In the genomic region with DNA sequence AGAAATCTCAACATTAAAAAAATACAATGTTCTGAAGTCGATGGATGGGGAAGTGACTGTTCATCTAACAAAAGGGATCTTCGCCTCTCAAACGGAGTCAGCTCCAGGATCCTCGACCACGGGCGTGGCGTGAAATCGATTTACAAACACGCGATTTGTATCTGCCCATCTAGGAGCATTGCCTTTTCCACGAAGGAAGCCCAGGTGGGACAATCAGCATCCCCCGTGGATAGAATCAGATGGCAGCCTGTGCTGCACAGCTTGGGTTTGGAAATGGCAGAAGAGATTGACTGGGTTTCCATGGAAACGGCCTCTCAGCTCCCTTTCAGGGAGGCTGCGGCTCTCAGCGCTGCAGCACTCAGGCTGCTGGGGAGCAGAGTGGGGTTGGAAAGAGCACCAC, we compare ENCODE assay signal across 11 cellular contexts.
A peak's percentile ranks its signal among the peaks of the same experiment; 100 is the strongest.
DNase-seq lines count a peak whose midpoint lies in the region; ATAC-seq, FAIRE-seq and TF ChIP-seq lines count a peak whose summit lies in the region.
"Had no signal": no experiment of that assay in that cellular context is flagged by ENCODE, and none has a peak within 500 bp of the region (broad histone marks: within the 10 kb centered on the region; RNA-seq: fewer than 3 reads in every experiment).

No MANE protein-coding gene starts in this region.

- no peak overlapping the region for H3K56ac ChIP-seq in IMR-90 (ENCODE audit: extremely low read depth, insufficient read depth, low read length)

- H3K18ac ChIP-seq in IMR-90 (ENCODE audit: low read depth, low read length) = no peak overlapping the region

- no peak overlapping the region for H3K4me3 ChIP-seq in IMR-90 (ENCODE audit: insufficient read depth, low read depth, low read length)

- H3K36me3 Mint-ChIP-seq in activated naive CD8-positive, alpha-beta T cell treated with anti-CD3 and anti-CD28 coated beads, Interleukin-2, amount 50 U/mL, for 24 hours (ENCODE audit: low read depth) = no peaks in the 10 kb centered on the region
- H3K36me3 Mint-ChIP-seq: naive thymus-derived CD8-positive, alpha-beta T cell had no signal

- H3K9ac ChIP-seq in IMR-90 (ENCODE audit: low read depth, low read length) = no peak overlapping the region

- intact Hi-C loops in IMR-90 (cut with micrococcal nuclease) = no loop called here

- peaks cover 40% of the 10 kb centered on the region for H3K27me3 Mint-ChIP-seq in activated naive CD8-positive, alpha-beta T cell treated with anti-CD3 and anti-CD28 coated beads, Interleukin-2, amount 50 U/mL, for 24 hours

- H3K27me3 ChIP-seq in IMR-90 (ENCODE audit: control insufficient read depth, insufficient read depth, low read length) = peaks cover 37% of the 10 kb centered on the region

- CTCF ChIA-PET in IMR-90 (lab: Yijun Ruan, JAX) = interaction anchor here (0.7 kb wide), 1 partner anchor 85 kb away, joined by 3 read pairs; no protein-coding TSS in a partner anchor

- H2BK20ac ChIP-seq in IMR-90 (ENCODE audit: low read depth, low read length) = no peak overlapping the region

- no peak overlapping the region for H3K14ac ChIP-seq in IMR-90 (replicated peaks; ENCODE audit: low read depth, low read length)

- TF ChIP-seq POLR2A in IMR-90 (IDR thresholded peaks at IDR 0.05; ENCODE audit: low read depth, low read length) = no peak

- no peak overlapping the region for H4K8ac ChIP-seq in IMR-90 (ENCODE audit: low read depth in 2 of 2, low read length in 2 of 2)

- H3K79me1 ChIP-seq in IMR-90 (ENCODE audit: low read depth in 1 of 2, low read length in 2 of 2) = no peaks in the 10 kb centered on the region

- no peak overlapping the region for H4K5ac ChIP-seq in IMR-90 (ENCODE audit: low read depth, low read length)

- H2AK5ac ChIP-seq in IMR-90 (ENCODE audit: low read depth, low read length) = no peak overlapping the region

- no peak overlapping the region for H2AK9ac ChIP-seq in IMR-90 (replicated peaks; ENCODE audit: low read depth, low read length, poor library complexity)

- no peaks in the 10 kb centered on the region for H3K36me3 ChIP-seq in IMR-90 (ENCODE audit: control insufficient read depth, insufficient read depth, low read length)

- H2BK5ac ChIP-seq in IMR-90 (ENCODE audit: low read depth, low read length, poor library complexity, severe bottlenecking) = no peak overlapping the region

- peak overlapping the region; percentile 65 for H2AFZ ChIP-seq in IMR-90 (replicated peaks; ENCODE audit: low read length, poor library complexity)

- no peak for TF ChIP-seq CTCF in IMR-90 (conservative IDR thresholded peaks at IDR 0.05; ENCODE audit: low read depth, low read length)

- POLR2A ChIA-PET in IMR-90 (lab: Charles Lee; ENCODE audit: unreplicated experiment) = no interaction called here

- FAIRE-seq in HTR-8/SVneo (lab: Jason Lieb, UNC) = no peak
- FAIRE-seq: G401.6 had no signal

- 32% methylated on average over 11 of the region's 15 CpGs; no CpG with 5 or more reads in 1 of the 2 experiments for WGBS in IMR-90 (ENCODE audit: extremely low coverage in 2 of 2, insufficient read length in 1 of 2), 2 experiments

- H3K4ac ChIP-seq in IMR-90 (ENCODE audit: low read depth, low read length) = no peak overlapping the region

- H3K9me1 ChIP-seq in IMR-90 (ENCODE audit: insufficient read depth, low read length) = no peaks in the 10 kb centered on the region; the same call in 1 of the 2 replicates

- no peaks in the 10 kb centered on the region for H3K9me3 Mint-ChIP-seq in activated naive CD8-positive, alpha-beta T cell treated with anti-CD3 and anti-CD28 coated beads, Interleukin-2, amount 50 U/mL, for 24 hours
- H3K9me3 Mint-ChIP-seq: activated naive CD4-positive, alpha-beta T cell treated with anti-CD3 and anti-CD28 coated beads for 36 hours; naive thymus-derived CD8-positive, alpha-beta T cell had no signal

- no peak overlapping the region for H4K91ac ChIP-seq in IMR-90 (ENCODE audit: insufficient read depth, low read depth, low read length)

- ATAC-seq in IMR-90 (ENCODE audit: low read depth) (no peak), GM19324 (IDR thresholded peaks at IDR 0.05; ENCODE audit: low FRiP score, unreplicated experiment) (no peak), HG02884 (IDR thresholded peaks at IDR 0.05; ENCODE audit: unreplicated experiment) (no peak)
- ATAC-seq in activated naive CD8-positive, alpha-beta T cell treated with anti-CD3 and anti-CD28 coated beads, Interleukin-2, amount 50 U/mL, for 24 hours = no peak

- dilution Hi-C loops in IMR-90 (cut with HindIII; ENCODE audit: low sequenced_read_pairs, unreplicated experiment) = no loop called here

- H3K23ac ChIP-seq in IMR-90 (ENCODE audit: low read depth, low read length) = no peak overlapping the region

- no peak overlapping the region for H3K27ac ChIP-seq in IMR-90 (ENCODE audit: insufficient read depth, low read length)

- TF ChIP-seq RAD21 in IMR-90 (IDR thresholded peaks at IDR 0.05; ENCODE audit: low read length) = no peak

- no peak overlapping the region for H3K27ac Mint-ChIP-seq in activated naive CD8-positive, alpha-beta T cell treated with anti-CD3 and anti-CD28 coated beads, Interleukin-2, amount 50 U/mL, for 24 hours
- H3K27ac Mint-ChIP-seq: activated naive CD4-positive, alpha-beta T cell treated with anti-CD3 and anti-CD28 coated beads for 36 hours had no signal

- in situ Hi-C loops in IMR-90 (cut with MboI; ENCODE audit: low sequenced_read_pairs) = loop anchor here (25.0 kb wide), 1 partner anchor 1807 kb away; a partner anchor contains a TSS

- H2BK120ac ChIP-seq in IMR-90 (ENCODE audit: low read depth, low read length) = no peak overlapping the region

- no TSS peak for BruUV-seq in IMR-90 (replicated peaks; lab: Mats Ljungman, UMichigan)

- no peak overlapping the region for H2BK15ac ChIP-seq in IMR-90 (ENCODE audit: low read depth, low read length)

- no peak overlapping the region for H3K4me3 Mint-ChIP-seq in activated naive CD8-positive, alpha-beta T cell treated with anti-CD3 and anti-CD28 coated beads, Interleukin-2, amount 50 U/mL, for 24 hours
- H3K4me3 Mint-ChIP-seq: activated naive CD4-positive, alpha-beta T cell treated with anti-CD3 and anti-CD28 coated beads for 36 hours had no signal

- DNase-seq in IMR-90 = no peak
- DNase-seq in RPMI7951 (ENCODE audit: low read depth) = peak; percentile 30
- peak; percentile 30 for DNase-seq in globus pallidus (ENCODE audit: low spot score)
- DNase-seq in putamen (ENCODE audit: low spot score) = peak; percentile 77
- no peak for DNase-seq in HTR-8/SVneo (ENCODE audit: insufficient read length, low spot score)
- no peak for DNase-seq in activated naive CD8-positive, alpha-beta T cell treated with anti-CD3 and anti-CD28 coated beads, Interleukin-2, amount 50 U/mL, for 24 hours

- peaks cover 5% of the 10 kb centered on the region for H3K4me1 Mint-ChIP-seq in activated naive CD8-positive, alpha-beta T cell treated with anti-CD3 and anti-CD28 coated beads, Interleukin-2, amount 50 U/mL, for 24 hours

- H4K20me1 ChIP-seq in IMR-90 (ENCODE audit: insufficient read depth, low read length) = no peaks in the 10 kb centered on the region

- no peaks in the 10 kb centered on the region for H3K9me3 ChIP-seq in IMR-90 (ENCODE audit: control insufficient read depth, insufficient read depth, low read length)

- no peak overlapping the region; the same call in 1 of the 2 replicates for H3K4me2 ChIP-seq in IMR-90 (ENCODE audit: low read depth, low read length)

- no peaks in the 10 kb centered on the region for H3K4me1 ChIP-seq in IMR-90 (ENCODE audit: control insufficient read depth, insufficient read depth, low read length)

TF ChIP-seq in IMR-90, 13 proteins besides CTCF, POLR2A, EP300 and RAD21:
- no peak for TF ChIP-seq MAFK (IDR thresholded peaks at IDR 0.05; ENCODE audit: low read depth, low read length)
- no peak for TF ChIP-seq SMC3 (IDR thresholded peaks at IDR 0.05; ENCODE audit: low read depth, low read length)
- TF ChIP-seq CEBPB (IDR thresholded peaks at IDR 0.05; ENCODE audit: low read depth, low read length) = no peak

Comparison
In these comparisons a context has a peak if more than half of its experiments do, and no peak if none do; other contexts are left out.
1. DNase-seq: peak in RPMI7951 (single experiment), globus pallidus (single experiment) and putamen (single experiment); none in IMR-90 (single experiment), HTR-8/SVneo (single experiment) and activated naive CD8-positive, alpha-beta T cell treated with anti-CD3 and anti-CD28 coated beads, Interleukin-2, amount 50 U/mL, for 24 hours (single experiment).